In genomic region chr16:25707982-25708583, GRCh38 we compare ENCODE assay signal across 10 cellular contexts. TPM values are rescaled to one million over a fixed set of nuclear protein-coding genes. Genes with fewer than 3 reads are reported as not detected.
DNase-seq lines count a peak whose midpoint lies in the region; ATAC-seq and TF ChIP-seq lines count a peak whose summit lies in the region.
"Had no signal": no experiment of that assay in that cellular context is flagged by ENCODE, and none has a peak within 500 bp of the region (broad histone marks: within the 10 kb centered on the region; RNA-seq: fewer than 3 reads in every experiment).

No MANE protein-coding gene starts in this region.

- TF ChIP-seq CTCF in stomach (IDR thresholded peaks at IDR 0.05): peak in 2 of 7 experiments; percentile 28 to 48

- peaks cover 17% of the 10 kb centered on the region for H3K27me3 Mint-ChIP-seq in activated naive CD8-positive, alpha-beta T cell treated with anti-CD3 and anti-CD28 coated beads, Interleukin-2, amount 50 U/mL, for 24 hours
- H3K27me3 Mint-ChIP-seq in activated naive CD8-positive, alpha-beta T cell treated with anti-CD3 and anti-CD28 coated beads for 36 hours: peaks cover 32% of the 10 kb centered on the region

- no peaks in the 10 kb centered on the region for H3K9me3 ChIP-seq in stomach

- no peak for TF ChIP-seq EP300 in stomach (IDR thresholded peaks at IDR 0.05)

- H3K9me3 Mint-ChIP-seq in activated naive CD8-positive, alpha-beta T cell treated with anti-CD3 and anti-CD28 coated beads, Interleukin-2, amount 50 U/mL, for 24 hours: no peaks in the 10 kb centered on the region
- no peaks in the 10 kb centered on the region for H3K9me3 Mint-ChIP-seq in activated naive CD8-positive, alpha-beta T cell treated with anti-CD3 and anti-CD28 coated beads for 36 hours

- no peaks in the 10 kb centered on the region for H3K36me3 ChIP-seq in stomach

- 21 to 32% (median 29%) methylated on average over 3 of the region's 3 CpGs for WGBS in stomach, 5 donors

- H3K4me1 ChIP-seq in stomach: no peaks in the 10 kb centered on the region

- H3K4me3 ChIP-seq in stomach: no peak overlapping the region

- no peak overlapping the region for H3K4me3 Mint-ChIP-seq in activated naive CD8-positive, alpha-beta T cell treated with anti-CD3 and anti-CD28 coated beads, Interleukin-2, amount 50 U/mL, for 24 hours
- H3K4me3 Mint-ChIP-seq in activated naive CD8-positive, alpha-beta T cell treated with anti-CD3 and anti-CD28 coated beads for 36 hours: no peak overlapping the region
- H3K4me3 Mint-ChIP-seq: IgD-negative memory B cell had no signal

- H3K4me1 Mint-ChIP-seq in activated naive CD8-positive, alpha-beta T cell treated with anti-CD3 and anti-CD28 coated beads, Interleukin-2, amount 50 U/mL, for 24 hours: no peaks in the 10 kb centered on the region
- no peaks in the 10 kb centered on the region for H3K4me1 Mint-ChIP-seq in activated naive CD8-positive, alpha-beta T cell treated with anti-CD3 and anti-CD28 coated beads for 36 hours
- H3K4me1 Mint-ChIP-seq: IgD-negative memory B cell had no signal

- intact Hi-C loops in stomach (cut with DNase I; ENCODE audit: low total_unique reads) (no loop called here), left cardiac atrium (cut with DNase I) (no loop called here), cardiac septum (cut with DNase I) (no loop called here)

- H3K27ac ChIP-seq in stomach: no peak overlapping the region

- DNase-seq in activated naive CD8-positive, alpha-beta T cell treated with anti-CD3 and anti-CD28 coated beads, Interleukin-2, amount 50 U/mL, for 24 hours: peak; percentile 15
- no peak for DNase-seq in activated naive CD8-positive, alpha-beta T cell treated with anti-CD3 and anti-CD28 coated beads for 36 hours
- DNase-seq in NCI-H460 (ENCODE audit: extremely low read depth, low read depth): peak; percentile 15
- DNase-seq in dermis microvascular lymphatic vessel endothelial cell (ENCODE audit: low read depth in 2 of 2): peak; percentile 18 to 21
- DNase-seq in stomach: peak; percentile 42
- no peak for DNase-seq in COR-L47 (lab: John Stamatoyannopoulos, UW)
- no peak for DNase-seq in left cardiac atrium
- DNase-seq in cardiac septum (ENCODE audit: low spot score): no peak
- DNase-seq: activated effector memory CD4-positive, alpha-beta T cell treated with Interleukin-2 at 50 U/mL for 16 hours had no signal

- H3K36me3 Mint-ChIP-seq in activated naive CD8-positive, alpha-beta T cell treated with anti-CD3 and anti-CD28 coated beads, Interleukin-2, amount 50 U/mL, for 24 hours (ENCODE audit: low read depth): no peaks in the 10 kb centered on the region
- H3K36me3 Mint-ChIP-seq in activated naive CD8-positive, alpha-beta T cell treated with anti-CD3 and anti-CD28 coated beads for 36 hours: no peaks in the 10 kb centered on the region
- H3K36me3 Mint-ChIP-seq: IgD-negative memory B cell had no signal

- ATAC-seq in activated naive CD8-positive, alpha-beta T cell treated with anti-CD3 and anti-CD28 coated beads, Interleukin-2, amount 50 U/mL, for 24 hours: no peak
- no peak for ATAC-seq in left cardiac atrium

- H3K27ac Mint-ChIP-seq in activated naive CD8-positive, alpha-beta T cell treated with anti-CD3 and anti-CD28 coated beads, Interleukin-2, amount 50 U/mL, for 24 hours: no peak overlapping the region
- H3K27ac Mint-ChIP-seq in activated naive CD8-positive, alpha-beta T cell treated with anti-CD3 and anti-CD28 coated beads for 36 hours: no peak overlapping the region
- H3K27ac Mint-ChIP-seq: IgD-negative memory B cell had no signal

- TF ChIP-seq POLR2A in stomach (IDR thresholded peaks at IDR 0.05): no peak

- no peaks in the 10 kb centered on the region for H3K27me3 ChIP-seq in stomach

RNA-seq across cellular contexts. Expression of gene HS3ST4, which starts 16.3 kb away (rescaled TPM):
- not detected for total RNA-seq in activated naive CD8-positive, alpha-beta T cell treated with anti-CD3 and anti-CD28 coated beads for 36 hours
- total RNA-seq in NCI-H460 (2014; rRNA removed; shearing (Covaris generic)): 0.26 TPM in 1 of 2 replicates, not detected in the other
- not detected in 2 replicates for polyA plus RNA-seq in NCI-H460 (2014; cell fraction: nucleus; rRNA removed)
- total RNA-seq in dermis microvascular lymphatic vessel endothelial cell (0.13 TPM in 1 of 2 replicates, not detected in the other), stomach (1 to 10 TPM in 1 of 5 donors, under 1 TPM in 1, not detected in 3; 0.89 to 1.7 TPM), left cardiac atrium (not detected), cardiac septum (not detected)
- polyA plus RNA-seq in stomach: under 1 TPM; 0.58 to 0.81 (median 0.76) TPM
- polyA plus RNA-seq: IgD-negative memory B cell had no signal

Comparison
In these comparisons a context has a peak if more than half of its experiments do, and no peak if none do; other contexts are left out.
1. DNase-seq: peak in activated naive CD8-positive, alpha-beta T cell treated with anti-CD3 and anti-CD28 coated beads, Interleukin-2, amount 50 U/mL, for 24 hours (single experiment), NCI-H460 (single experiment), dermis microvascular lymphatic vessel endothelial cell (2 of 2) and stomach (single experiment); none in activated naive CD8-positive, alpha-beta T cell treated with anti-CD3 and anti-CD28 coated beads for 36 hours (single experiment), COR-L47 (single experiment), left cardiac atrium (single experiment) and cardiac septum (single experiment).